ENCODE assay signal across 1 cellular context in genomic region chr7:55140221-55140980, GRCh38.
TF ChIP-seq lines count a peak whose summit lies in the region.

No MANE protein-coding gene starts in this region.

TF ChIP-seq in GM12878, 131 proteins besides CTCF, POLR2A, EP300 and RAD21 (continued from another document):
- TF ChIP-seq ZBTB33 (IDR thresholded peaks at IDR 0.05) = no peak
- TF ChIP-seq IRF3 (IDR thresholded peaks at IDR 0.05) = no peak
- no peak for TF ChIP-seq GATAD2B (conservative IDR thresholded peaks at IDR 0.05; ENCODE audit: low read depth)
- TF ChIP-seq SIN3A (IDR thresholded peaks at IDR 0.05; ENCODE audit: low read depth, low read length) = no peak
- TF ChIP-seq BCLAF1 (IDR thresholded peaks at IDR 0.05) = no peak
- TF ChIP-seq PBX3 (IDR thresholded peaks at IDR 0.05; ENCODE audit: insufficient replicate concordance, low read depth, low read length) = no peak
- TF ChIP-seq IRF4 (IDR thresholded peaks at IDR 0.05; ENCODE audit: low read depth, low read length) = 0 out of 2 replicates have a peak, but pooled peaks have one; percentile 37
- TF ChIP-seq PML (IDR thresholded peaks at IDR 0.05; ENCODE audit: low read length) = no peak
- TF ChIP-seq MLLT1 (IDR thresholded peaks at IDR 0.05) = no peak
- TF ChIP-seq NR2C2 (IDR thresholded peaks at IDR 0.05; ENCODE audit: borderline replicate concordance, control insufficient read depth, insufficient read length, low read depth) = no peak
- no peak for TF ChIP-seq FOXK2 (IDR thresholded peaks at IDR 0.05)
- TF ChIP-seq MXI1 (IDR thresholded peaks at IDR 0.05; ENCODE audit: low read depth, low read length) = no peak
- no peak for TF ChIP-seq EGR1 (IDR thresholded peaks at IDR 0.05; ENCODE audit: borderline replicate concordance in 1 of 2, low read depth in 2 of 2, low read length in 2 of 2)
- no peak for TF ChIP-seq HDGF (IDR thresholded peaks at IDR 0.05)
- TF ChIP-seq ZZZ3 (IDR thresholded peaks at IDR 0.05; ENCODE audit: control insufficient read depth, insufficient read length, low read depth) = no peak
- TF ChIP-seq SRF (IDR thresholded peaks at IDR 0.05; ENCODE audit: low read depth in 2 of 2, low read length in 2 of 2) = no peak
- TF ChIP-seq CBX3 (IDR thresholded peaks at IDR 0.05; ENCODE audit: borderline replicate concordance, low read depth) = no peak
- no peak for TF ChIP-seq DPF2 (IDR thresholded peaks at IDR 0.05)
- TF ChIP-seq RB1 (IDR thresholded peaks at IDR 0.05; ENCODE audit: borderline replicate concordance) = no peak
- no peak for TF ChIP-seq SMAD5 (IDR thresholded peaks at IDR 0.05; ENCODE audit: low read depth)
- TF ChIP-seq CREB1 (IDR thresholded peaks at IDR 0.05; ENCODE audit: low read depth) = no peak
- peak; percentile 55; the same call in 1 of the 2 replicates for TF ChIP-seq ATF7 (IDR thresholded peaks at IDR 0.05; ENCODE audit: low read depth)
- TF ChIP-seq ZBTB4 (CRISPR knock-in tag; IDR thresholded peaks at IDR 0.05) = no peak
- no peak for TF ChIP-seq NFXL1 (IDR thresholded peaks at IDR 0.05; ENCODE audit: borderline replicate concordance)
- TF ChIP-seq IRF5 (IDR thresholded peaks at IDR 0.05; ENCODE audit: borderline replicate concordance) = no peak
- TF ChIP-seq CEBPB (IDR thresholded peaks at IDR 0.05; ENCODE audit: borderline replicate concordance in 1 of 2, low read depth in 2 of 2, low read length in 2 of 2) = 0 out of 4 replicates have a peak, but pooled peaks of 1 of the 2 experiments have one; percentile 38
- TF ChIP-seq RELB (IDR thresholded peaks at IDR 0.05; ENCODE audit: low read depth) = no peak; the same call in 1 of the 2 replicates
- no peak for TF ChIP-seq CHD1 (IDR thresholded peaks at IDR 0.05; ENCODE audit: low read depth, low read length)
- no peak for TF ChIP-seq NRF1 (conservative IDR thresholded peaks at IDR 0.05; ENCODE audit: low read depth, low read length)
- no peak for TF ChIP-seq SP1 (IDR thresholded peaks at IDR 0.05; ENCODE audit: low read depth, low read length)
